Comparison of ENCODE assay signal across 25 cellular contexts in genomic region chr1:19618428-19618827, GRCh38. TPM values are rescaled to one million over a fixed set of nuclear protein-coding genes. Genes with fewer than 3 reads are reported as not detected.
A peak's percentile ranks its signal among the peaks of the same experiment; 100 is the strongest.
DNase-seq lines count a peak whose midpoint lies in the region; ATAC-seq, FAIRE-seq and TF ChIP-seq lines count a peak whose summit lies in the region.
"Had no signal": no experiment of that assay in that cellular context is flagged by ENCODE, and none has a peak within 500 bp of the region (broad histone marks: within the 10 kb centered on the region; RNA-seq: fewer than 3 reads in every experiment).

No MANE protein-coding gene starts in this region.

- DNase-seq in choroid plexus epithelial cell (ENCODE audit: low read depth) (peak; percentile 64), keratinocyte (ENCODE audit: low read depth, low spot score) (no peak), type B pancreatic cell (ENCODE audit: extremely low spot score, unreplicated experiment) (no peak), endothelial cell (ENCODE audit: low spot score) (no peak), mesenteric fat pad (ENCODE audit: low spot score) (no peak)
- DNase-seq: CD4-positive, alpha-beta T cell; COR-L47; DMS79 treated with DMSO at 0.1 percent for 48 hours; KBM-7; NCI-H1092 treated with DMSO at 0.1 percent for 48 hours; NCI-H1436 treated with DMSO at 0.1 percent for 48 hours; NCI-H2029; NCI-H2171; NCI-H345; NCI-H524; NCI-H774; NK-92 treated with Interleukin-12 subunit alpha and Interleukin-12 subunit beta, amount 100 ng/mL, for 24 hours had no signal

- no peaks in the 10 kb centered on the region for H3K9me1 ChIP-seq in keratinocyte (ENCODE audit: control insufficient read depth, extremely low read depth, insufficient read depth, low read length)

- H3K4me3 Mint-ChIP-seq in type B pancreatic cell (no peak overlapping the region), endothelial cell (ENCODE audit: unreplicated experiment) (no peak overlapping the region)
- H3K4me3 Mint-ChIP-seq: CD4-positive, alpha-beta T cell had no signal

- no peaks in the 10 kb centered on the region for H4K20me1 ChIP-seq in keratinocyte (ENCODE audit: control insufficient read depth, extremely low read depth, insufficient read depth, low read length)

- H3K36me3 Mint-ChIP-seq in type B pancreatic cell (peaks cover 12% of the 10 kb centered on the region), endothelial cell (ENCODE audit: low read depth, unreplicated experiment) (no peaks in the 10 kb centered on the region)

- H3K27me3 Mint-ChIP-seq in type B pancreatic cell: no peaks in the 10 kb centered on the region
- no peaks in the 10 kb centered on the region for H3K27me3 Mint-ChIP-seq in endothelial cell (ENCODE audit: unreplicated experiment)
- H3K27me3 Mint-ChIP-seq: CD4-positive, alpha-beta T cell had no signal

- dilution Hi-C loops in keratinocyte (cut with MboI; ENCODE audit: extremely low pct_ligation_motif_present, low sequenced_read_pairs): no loop called here

- H3K79me2 ChIP-seq in keratinocyte (ENCODE audit: control insufficient read depth, insufficient read depth, low read length): peaks cover 37% of the 10 kb centered on the region

- H3K9me3 Mint-ChIP-seq in type B pancreatic cell (no peaks in the 10 kb centered on the region), endothelial cell (ENCODE audit: unreplicated experiment) (no peaks in the 10 kb centered on the region)
- H3K9me3 Mint-ChIP-seq: CD4-positive, alpha-beta T cell had no signal

- no peak overlapping the region for H3K9ac ChIP-seq in keratinocyte (ENCODE audit: control insufficient read depth, extremely low read depth, insufficient read depth, low read length)
- H3K9ac ChIP-seq: GM23248 had no signal

- no peak overlapping the region for H3K4me3 ChIP-seq in choroid plexus epithelial cell (ENCODE audit: low read depth, low read length)
- H3K4me3 ChIP-seq in keratinocyte (ENCODE audit: control insufficient read depth in 2 of 3, extremely low read depth in 1 of 3, insufficient read depth in 2 of 3, low read depth in 1 of 3, low read length in 3 of 3): no peak overlapping the region
- H3K4me3 ChIP-seq: GM12878, GM23248 had no signal

- ATAC-seq in HG03025 (IDR thresholded peaks at IDR 0.05; ENCODE audit: low FRiP score, unreplicated experiment): no peak
- ATAC-seq: GM12878, HepG2 had no signal

- H3K27ac Mint-ChIP-seq in type B pancreatic cell (peak overlapping the region; percentile 19), endothelial cell (ENCODE audit: unreplicated experiment) (no peak overlapping the region)
- H3K27ac Mint-ChIP-seq: CD4-positive, alpha-beta T cell had no signal

- peak overlapping the region; percentile 79 for H3K27ac ChIP-seq in VCaP
- H3K27ac ChIP-seq in keratinocyte (ENCODE audit: control insufficient read depth, insufficient read depth, low read length): no peak overlapping the region
- H3K27ac ChIP-seq: HL-60 had no signal

- H3K4me1 ChIP-seq in keratinocyte (ENCODE audit: control insufficient read depth, extremely low read depth, insufficient read depth, low read length): peaks cover 51% of the 10 kb centered on the region

- no peaks in the 10 kb centered on the region for H3K9me3 ChIP-seq in keratinocyte (ENCODE audit: control insufficient read depth, low read depth, low read length)

- FAIRE-seq in keratinocyte (lab: Jason Lieb, UNC): peak; percentile 48
- FAIRE-seq: GM12878, HepG2 had no signal

- H3K4me2 ChIP-seq in keratinocyte (ENCODE audit: control insufficient read depth, extremely low read depth, insufficient read depth, low read depth, low read length): peak overlapping the region; percentile 33

- H2AFZ ChIP-seq in keratinocyte (ENCODE audit: control insufficient read depth, low read length): no peak overlapping the region
- H2AFZ ChIP-seq: GM23248 had no signal

- H3K4me1 Mint-ChIP-seq in type B pancreatic cell (ENCODE audit: unreplicated experiment) (peaks cover 57% of the 10 kb centered on the region), endothelial cell (ENCODE audit: unreplicated experiment) (peaks cover 3% of the 10 kb centered on the region)

- H3K36me3 ChIP-seq in keratinocyte (ENCODE audit: control insufficient read depth in 2 of 2, extremely low read depth in 1 of 2, insufficient read depth in 2 of 2, low read length in 2 of 2): peaks cover 4 to 5% of the 10 kb centered on the region in 2 experiments

- H3K27me3 ChIP-seq in keratinocyte (ENCODE audit: control insufficient read depth, extremely low read depth, insufficient read depth, low read length): no peaks in the 10 kb centered on the region

- TF ChIP-seq CTCF in VCaP (conservative IDR thresholded peaks at IDR 0.05) (no peak), choroid plexus epithelial cell (conservative IDR thresholded peaks at IDR 0.05; ENCODE audit: low read depth, low read length) (no peak), keratinocyte (optimal IDR thresholded peaks at IDR 0.05 in 1 of 3, IDR thresholded peaks at IDR 0.05 in 1 of 3, conservative IDR thresholded peaks at IDR 0.05 in 1 of 3; ENCODE audit: extremely low read depth in 1 of 3, insufficient read depth in 2 of 3, low read length in 3 of 3) (no peak), type B pancreatic cell (conservative IDR thresholded peaks at IDR 0.05) (no peak), endothelial cell (IDR thresholded peaks at IDR 0.05; ENCODE audit: unreplicated experiment) (no peak)

RNA-seq across cellular contexts. Expression of gene NBL1, which starts 25.7 kb away (rescaled TPM):
- 44.6 to 114 TPM (median 74.5 TPM) in 3 replicates for polyA plus RNA-seq in keratinocyte
- 12.2 TPM for polyA plus RNA-seq in keratinocyte (2011; ENCODE audit: low read depth)
- polyA plus RNA-seq in keratinocyte (2011; cell fraction: cytosol; rRNA removed): 49.2 and 113 TPM in 2 replicates
- 38.6 and 46.1 TPM in 2 replicates for polyA plus RNA-seq in keratinocyte (2011; cell fraction: nucleus; rRNA removed)
- 65.3 and 97.4 TPM in 2 replicates for polyA plus RNA-seq in keratinocyte (2012; ENCODE audit: low replicate concordance)
- 120 to 212 TPM (median 132 TPM) in 3 replicates for polyA minus RNA-seq in keratinocyte
- polyA minus RNA-seq in keratinocyte (2011; cell fraction: cytosol; rRNA and poly(A)+ RNA removed): 77.5 TPM
- 20.6 and 27.1 TPM in 2 replicates for polyA minus RNA-seq in keratinocyte (2011; cell fraction: nucleus; rRNA and poly(A)+ RNA removed)
- total RNA-seq in type B pancreatic cell (ENCODE audit: low replicate concordance): 69.9 and 142 TPM in 2 replicates
- total RNA-seq in endothelial cell (ENCODE audit: unreplicated experiment): 38.1 TPM
- total RNA-seq in mesenteric fat pad: 126 TPM

RNA-seq across cellular contexts. Expression of gene HTR6, which starts 46.2 kb away (rescaled TPM):
- not detected in 3 replicates for polyA plus RNA-seq in keratinocyte
- polyA plus RNA-seq in keratinocyte (2011; ENCODE audit: low read depth): not detected
- polyA plus RNA-seq in keratinocyte (2011; cell fraction: cytosol; rRNA removed): not detected in 2 replicates
- polyA plus RNA-seq in keratinocyte (2011; cell fraction: nucleus; rRNA removed): not detected in 2 replicates
- not detected in 2 replicates for polyA plus RNA-seq in keratinocyte (2012; ENCODE audit: low replicate concordance)
- not detected in 3 replicates for polyA minus RNA-seq in keratinocyte
- not detected for polyA minus RNA-seq in keratinocyte (2011; cell fraction: cytosol; rRNA and poly(A)+ RNA removed)
- polyA minus RNA-seq in keratinocyte (2011; cell fraction: nucleus; rRNA and poly(A)+ RNA removed): not detected in 2 replicates
- total RNA-seq in type B pancreatic cell (ENCODE audit: low replicate concordance) (not detected in 2 replicates), endothelial cell (ENCODE audit: unreplicated experiment) (not detected), mesenteric fat pad (not detected)
- total RNA-seq: GM23248, HT-29 had no signal
- polyA plus RNA-seq: BJ, GM23248, HepG2 had no signal
